ENCODE assay signal across 9 cellular contexts in genomic region chr5:160507181-160507811, GRCh38.
A peak's percentile ranks its signal among the peaks of the same experiment; 100 is the strongest.
DNase-seq lines count a peak whose midpoint lies in the region; ATAC-seq and TF ChIP-seq lines count a peak whose summit lies in the region.
"Had no signal": no experiment of that assay in that cellular context is flagged by ENCODE, and none has a peak within 500 bp of the region (broad histone marks: within the 10 kb centered on the region; RNA-seq: fewer than 3 reads in every experiment).

No MANE protein-coding gene starts in this region.

- no peak for TF ChIP-seq CTCF in lower lobe of right lung (IDR thresholded peaks at IDR 0.05)

- no peaks in the 10 kb centered on the region for H3K27me3 ChIP-seq in CD8-positive, alpha-beta memory T cell (ENCODE audit: insufficient read depth, low read length, poor library complexity, severe bottlenecking)
- H3K27me3 ChIP-seq in lower lobe of right lung (ENCODE audit: low read depth): no peaks in the 10 kb centered on the region
- H3K27me3 ChIP-seq: right lobe of liver had no signal

- H3K4me3 ChIP-seq in CD8-positive, alpha-beta memory T cell (ENCODE audit: low read length): no peak overlapping the region
- H3K4me3 ChIP-seq in lower lobe of right lung: no peak overlapping the region
- H3K4me3 ChIP-seq: right lobe of liver had no signal

- H3K9me3 Mint-ChIP-seq in CD8-positive, alpha-beta memory T cell: no peaks in the 10 kb centered on the region

- no peaks in the 10 kb centered on the region for H3K36me3 Mint-ChIP-seq in CD8-positive, alpha-beta memory T cell

- H3K36me3 ChIP-seq in CD8-positive, alpha-beta memory T cell (ENCODE audit: insufficient read depth, low read length): no peaks in the 10 kb centered on the region
- no peaks in the 10 kb centered on the region for H3K36me3 ChIP-seq in lower lobe of right lung
- H3K36me3 ChIP-seq: right lobe of liver had no signal

- intact Hi-C loops in lower lobe of right lung (cut with DNase I): no loop called here

- peak overlapping the region in 5 of 7 donors; percentile 32 to 66 (median 53) for H3K4me3 Mint-ChIP-seq in CD8-positive, alpha-beta memory T cell

- DNase-seq in CD8-positive, alpha-beta memory T cell: no peak
- DNase-seq in activated T-cell treated with anti-CD3 and anti-CD28 coated beads, Interleukin-2, amount 50 U/mL, for 48 hours: peak; percentile 53 to 61
- no peak for DNase-seq in lower lobe of right lung
- DNase-seq in iPS-NIHi7 (ENCODE audit: extremely low spot score): no peak
- DNase-seq in NCI-H510A treated with DMSO at 0.1 percent for 48 hours (lab: John Stamatoyannopoulos, UW): no peak
- no peak for DNase-seq in ureter (ENCODE audit: low spot score)
- DNase-seq: right lobe of liver had no signal

- POLR2A ChIA-PET in CD8-positive, alpha-beta memory T cell (lab: Charles Lee): interaction anchor here (2.0 kb wide), 1 partner anchor 88 kb away, joined by 4 read pairs; the partner anchor contains the start of gene SLU7

- H3K4me1 ChIP-seq in CD8-positive, alpha-beta memory T cell (ENCODE audit: insufficient read depth, low read length): peaks cover 24% of the 10 kb centered on the region
- peaks cover 5% of the 10 kb centered on the region for H3K4me1 ChIP-seq in lower lobe of right lung

- no peaks in the 10 kb centered on the region for H3K9me3 ChIP-seq in CD8-positive, alpha-beta memory T cell (ENCODE audit: low read length)
- no peaks in the 10 kb centered on the region for H3K9me3 ChIP-seq in lower lobe of right lung
- H3K9me3 ChIP-seq: right lobe of liver had no signal

- CTCF ChIA-PET in CD8-positive, alpha-beta memory T cell (lab: Charles Lee): interaction anchor here (1.0 to 6.3 kb wide), 5 partner anchors 22 to 88 kb away, joined by 4 to 104 read pairs (median 5); partner anchors contain the start of genes PTTG1 and SLU7

- peak overlapping the region; percentile 36 for H3K27ac ChIP-seq in CD8-positive, alpha-beta memory T cell (ENCODE audit: low read depth, low read length)
- H3K27ac ChIP-seq in lower lobe of right lung: peak overlapping the region; percentile 49
- H3K27ac ChIP-seq: right lobe of liver had no signal

- peak overlapping the region; percentile 72 to 96 (median 94) for H3K27ac Mint-ChIP-seq in CD8-positive, alpha-beta memory T cell

- peaks cover 29 to 34% (median 32%) of the 10 kb centered on the region in 3 donors for H3K4me1 Mint-ChIP-seq in CD8-positive, alpha-beta memory T cell

- ATAC-seq in HG03045 (IDR thresholded peaks at IDR 0.05; ENCODE audit: unreplicated experiment) (peak; percentile 42), lower lobe of right lung (peak in 1 of 2 donors; percentile 28), HG03457 (IDR thresholded peaks at IDR 0.05; ENCODE audit: unreplicated experiment) (no peak)

- H3K27me3 Mint-ChIP-seq in CD8-positive, alpha-beta memory T cell: peaks cover 1 to 4% of the 10 kb centered on the region in 2 donors

Comparison
In these comparisons a context has a peak if more than half of its experiments do, and no peak if none do; other contexts are left out.
1. DNase-seq: peak in activated T-cell treated with anti-CD3 and anti-CD28 coated beads, Interleukin-2, amount 50 U/mL, for 48 hours (2 of 2); none in CD8-positive, alpha-beta memory T cell (0 of 5), lower lobe of right lung (single experiment), iPS-NIHi7 (single experiment), NCI-H510A treated with DMSO at 0.1 percent for 48 hours (single experiment) and ureter (single experiment).